Comparison of ENCODE assay signal across 1 cellular context in the genomic region with DNA sequence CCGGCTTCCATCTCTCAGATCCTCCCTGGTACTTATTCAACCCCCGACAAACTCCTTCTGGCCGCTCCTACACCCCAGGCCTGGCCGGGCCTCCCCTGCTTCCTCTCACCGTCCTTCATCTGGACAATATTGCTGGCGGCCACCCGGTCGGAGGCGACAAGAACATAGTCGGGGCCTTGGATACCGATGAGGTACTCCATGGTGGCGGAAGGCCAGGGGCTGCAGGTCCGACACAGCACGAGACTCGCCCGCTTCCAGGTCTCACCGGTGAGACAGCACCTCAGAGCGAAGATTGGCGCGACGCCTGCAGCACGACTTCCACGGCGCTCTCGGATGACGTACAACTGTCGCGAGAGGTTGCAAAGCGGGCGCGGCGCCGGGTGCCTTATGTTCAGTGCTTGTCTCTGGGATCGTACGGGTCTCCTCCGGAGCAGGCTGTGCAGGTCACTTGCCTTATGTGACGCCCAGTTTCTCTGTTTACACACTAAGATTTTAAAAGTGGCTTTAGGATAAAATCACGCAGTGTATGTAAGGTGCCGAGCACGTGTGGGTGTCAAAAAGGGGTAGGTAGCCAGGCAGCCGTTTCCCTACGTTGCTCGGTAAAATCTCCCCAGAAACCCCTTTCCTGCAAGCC.
TF ChIP-seq lines count a peak whose summit lies in the region.

A gene (minus strand): TSS at position 294 of the 634 bp plus-strand sequence. CDS start 94 bp downstream, at position 200.

TF ChIP-seq in HepG2, 621 proteins besides CTCF, POLR2A, EP300 and RAD21 (continued from another document and continues in another):
- TF ChIP-seq, protein P1, sequence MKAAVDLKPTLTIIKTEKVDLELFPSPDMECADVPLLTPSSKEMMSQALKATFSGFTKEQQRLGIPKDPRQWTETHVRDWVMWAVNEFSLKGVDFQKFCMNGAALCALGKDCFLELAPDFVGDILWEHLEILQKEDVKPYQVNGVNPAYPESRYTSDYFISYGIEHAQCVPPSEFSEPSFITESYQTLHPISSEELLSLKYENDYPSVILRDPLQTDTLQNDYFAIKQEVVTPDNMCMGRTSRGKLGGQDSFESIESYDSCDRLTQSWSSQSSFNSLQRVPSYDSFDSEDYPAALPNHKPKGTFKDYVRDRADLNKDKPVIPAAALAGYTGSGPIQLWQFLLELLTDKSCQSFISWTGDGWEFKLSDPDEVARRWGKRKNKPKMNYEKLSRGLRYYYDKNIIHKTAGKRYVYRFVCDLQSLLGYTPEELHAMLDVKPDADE (CRISPR knock-in tag; IDR thresholded peaks at IDR 0.05) = no peak
- TF ChIP-seq ZNF235 (CRISPR knock-in tag; IDR thresholded peaks at IDR 0.05; ENCODE audit: borderline replicate concordance) (no peak), ZNF501 (CRISPR knock-in tag; IDR thresholded peaks at IDR 0.05) (0 out of 2 replicates have a peak, but pooled peaks have one; percentile 28), CBFB (CRISPR knock-in tag; IDR thresholded peaks at IDR 0.05) (no peak), HNRNPH1 (optimal IDR thresholded peaks at IDR 0.05; ENCODE audit: low read depth, low read length) (no peak), ZFP1 (CRISPR knock-in tag; IDR thresholded peaks at IDR 0.05) (peak; percentile 31; the same call in 1 of the 2 replicates), SIN3A (IDR thresholded peaks at IDR 0.05; ENCODE audit: borderline replicate concordance, low read depth, low read length) (peak; percentile 96), ZNF160 (CRISPR knock-in tag; IDR thresholded peaks at IDR 0.05) (no peak), ZSCAN9 (CRISPR knock-in tag; IDR thresholded peaks at IDR 0.05; ENCODE audit: borderline replicate concordance) (peak; percentile 65; the same call in 1 of the 2 replicates), RXRA (CRISPR knock-in tag; IDR thresholded peaks at IDR 0.05) (no peak; the same call in 1 of the 2 replicates), ZBTB1 (CRISPR knock-in tag; IDR thresholded peaks at IDR 0.05; ENCODE audit: borderline replicate concordance) (no peak), ZNF34 (CRISPR knock-in tag; IDR thresholded peaks at IDR 0.05; ENCODE audit: borderline replicate concordance) (no peak), ZNF713 (CRISPR knock-in tag; IDR thresholded peaks at IDR 0.05) (0 out of 2 replicates have a peak, but pooled peaks have one; percentile 71), ZNF773 (CRISPR knock-in tag; IDR thresholded peaks at IDR 0.05; ENCODE audit: borderline replicate concordance) (no peak), ZNF335 (CRISPR knock-in tag; IDR thresholded peaks at IDR 0.05) (no peak; the same call in 1 of the 2 replicates), ZNF792 (CRISPR knock-in tag; IDR thresholded peaks at IDR 0.05) (0 out of 2 replicates have a peak, but pooled peaks have one; percentile 49), PLRG1 (conservative IDR thresholded peaks at IDR 0.05) (no peak), GTF2F1 (IDR thresholded peaks at IDR 0.05; ENCODE audit: low read length) (no peak), NONO (IDR thresholded peaks at IDR 0.05) (no peak), NONO (CRISPR knock-in tag; conservative IDR thresholded peaks at IDR 0.05) (peak; percentile 86), TBL1XR1 (IDR thresholded peaks at IDR 0.05; ENCODE audit: borderline replicate concordance, low read length, partially characterized antibody) (no peak), ZNF230 (CRISPR knock-in tag; IDR thresholded peaks at IDR 0.05) (0 out of 2 replicates have a peak, but pooled peaks have one; percentile 56), TEAD3 (CRISPR knock-in tag; optimal IDR thresholded peaks at IDR 0.05; ENCODE audit: borderline replicate concordance) (peak; percentile 64), GATAD2A (CRISPR knock-in tag; IDR thresholded peaks at IDR 0.05) (peak; percentile 62), NFYC (CRISPR knock-in tag; IDR thresholded peaks at IDR 0.05) (peak; percentile 37; the same call in 1 of the 2 replicates), NFE2L1 (CRISPR knock-in tag; IDR thresholded peaks at IDR 0.05; ENCODE audit: borderline replicate concordance) (peak; percentile 96), ZNF629 (CRISPR knock-in tag; conservative IDR thresholded peaks at IDR 0.05) (no peak), GATAD1 (CRISPR knock-in tag; IDR thresholded peaks at IDR 0.05) (peak; percentile 99), HOXA5 (CRISPR knock-in tag; IDR thresholded peaks at IDR 0.05) (peak; percentile 84), IRF2 (CRISPR knock-in tag; IDR thresholded peaks at IDR 0.05) (peak; percentile 96), ZNF567 (CRISPR knock-in tag; IDR thresholded peaks at IDR 0.05; ENCODE audit: borderline replicate concordance) (no peak), SP5 (CRISPR knock-in tag; IDR thresholded peaks at IDR 0.05; ENCODE audit: borderline replicate concordance, low read depth) (no peak)
- TF ChIP-seq, protein P2, sequence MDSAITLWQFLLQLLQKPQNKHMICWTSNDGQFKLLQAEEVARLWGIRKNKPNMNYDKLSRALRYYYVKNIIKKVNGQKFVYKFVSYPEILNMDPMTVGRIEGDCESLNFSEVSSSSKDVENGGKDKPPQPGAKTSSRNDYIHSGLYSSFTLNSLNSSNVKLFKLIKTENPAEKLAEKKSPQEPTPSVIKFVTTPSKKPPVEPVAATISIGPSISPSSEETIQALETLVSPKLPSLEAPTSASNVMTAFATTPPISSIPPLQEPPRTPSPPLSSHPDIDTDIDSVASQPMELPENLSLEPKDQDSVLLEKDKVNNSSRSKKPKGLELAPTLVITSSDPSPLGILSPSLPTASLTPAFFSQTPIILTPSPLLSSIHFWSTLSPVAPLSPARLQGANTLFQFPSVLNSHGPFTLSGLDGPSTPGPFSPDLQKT (CRISPR knock-in tag; IDR thresholded peaks at IDR 0.05; ENCODE audit: borderline replicate concordance) = no peak
- TF ChIP-seq, protein P3, sequence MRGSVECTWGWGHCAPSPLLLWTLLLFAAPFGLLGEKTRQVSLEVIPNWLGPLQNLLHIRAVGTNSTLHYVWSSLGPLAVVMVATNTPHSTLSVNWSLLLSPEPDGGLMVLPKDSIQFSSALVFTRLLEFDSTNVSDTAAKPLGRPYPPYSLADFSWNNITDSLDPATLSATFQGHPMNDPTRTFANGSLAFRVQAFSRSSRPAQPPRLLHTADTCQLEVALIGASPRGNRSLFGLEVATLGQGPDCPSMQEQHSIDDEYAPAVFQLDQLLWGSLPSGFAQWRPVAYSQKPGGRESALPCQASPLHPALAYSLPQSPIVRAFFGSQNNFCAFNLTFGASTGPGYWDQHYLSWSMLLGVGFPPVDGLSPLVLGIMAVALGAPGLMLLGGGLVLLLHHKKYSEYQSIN (CRISPR knock-in tag; IDR thresholded peaks at IDR 0.05; ENCODE audit: borderline replicate concordance) = no peak
- TF ChIP-seq, protein P4, sequence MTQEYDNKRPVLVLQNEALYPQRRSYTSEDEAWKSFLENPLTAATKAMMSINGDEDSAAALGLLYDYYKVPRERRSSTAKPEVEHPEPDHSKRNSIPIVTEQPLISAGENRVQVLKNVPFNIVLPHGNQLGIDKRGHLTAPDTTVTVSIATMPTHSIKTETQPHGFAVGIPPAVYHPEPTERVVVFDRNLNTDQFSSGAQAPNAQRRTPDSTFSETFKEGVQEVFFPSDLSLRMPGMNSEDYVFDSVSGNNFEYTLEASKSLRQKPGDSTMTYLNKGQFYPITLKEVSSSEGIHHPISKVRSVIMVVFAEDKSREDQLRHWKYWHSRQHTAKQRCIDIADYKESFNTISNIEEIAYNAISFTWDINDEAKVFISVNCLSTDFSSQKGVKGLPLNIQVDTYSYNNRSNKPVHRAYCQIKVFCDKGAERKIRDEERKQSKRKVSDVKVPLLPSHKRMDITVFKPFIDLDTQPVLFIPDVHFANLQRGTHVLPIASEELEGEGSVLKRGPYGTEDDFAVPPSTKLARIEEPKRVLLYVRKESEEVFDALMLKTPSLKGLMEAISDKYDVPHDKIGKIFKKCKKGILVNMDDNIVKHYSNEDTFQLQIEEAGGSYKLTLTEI (CRISPR knock-in tag; conservative IDR thresholded peaks at IDR 0.05) = no peak
- TF ChIP-seq, protein P5, sequence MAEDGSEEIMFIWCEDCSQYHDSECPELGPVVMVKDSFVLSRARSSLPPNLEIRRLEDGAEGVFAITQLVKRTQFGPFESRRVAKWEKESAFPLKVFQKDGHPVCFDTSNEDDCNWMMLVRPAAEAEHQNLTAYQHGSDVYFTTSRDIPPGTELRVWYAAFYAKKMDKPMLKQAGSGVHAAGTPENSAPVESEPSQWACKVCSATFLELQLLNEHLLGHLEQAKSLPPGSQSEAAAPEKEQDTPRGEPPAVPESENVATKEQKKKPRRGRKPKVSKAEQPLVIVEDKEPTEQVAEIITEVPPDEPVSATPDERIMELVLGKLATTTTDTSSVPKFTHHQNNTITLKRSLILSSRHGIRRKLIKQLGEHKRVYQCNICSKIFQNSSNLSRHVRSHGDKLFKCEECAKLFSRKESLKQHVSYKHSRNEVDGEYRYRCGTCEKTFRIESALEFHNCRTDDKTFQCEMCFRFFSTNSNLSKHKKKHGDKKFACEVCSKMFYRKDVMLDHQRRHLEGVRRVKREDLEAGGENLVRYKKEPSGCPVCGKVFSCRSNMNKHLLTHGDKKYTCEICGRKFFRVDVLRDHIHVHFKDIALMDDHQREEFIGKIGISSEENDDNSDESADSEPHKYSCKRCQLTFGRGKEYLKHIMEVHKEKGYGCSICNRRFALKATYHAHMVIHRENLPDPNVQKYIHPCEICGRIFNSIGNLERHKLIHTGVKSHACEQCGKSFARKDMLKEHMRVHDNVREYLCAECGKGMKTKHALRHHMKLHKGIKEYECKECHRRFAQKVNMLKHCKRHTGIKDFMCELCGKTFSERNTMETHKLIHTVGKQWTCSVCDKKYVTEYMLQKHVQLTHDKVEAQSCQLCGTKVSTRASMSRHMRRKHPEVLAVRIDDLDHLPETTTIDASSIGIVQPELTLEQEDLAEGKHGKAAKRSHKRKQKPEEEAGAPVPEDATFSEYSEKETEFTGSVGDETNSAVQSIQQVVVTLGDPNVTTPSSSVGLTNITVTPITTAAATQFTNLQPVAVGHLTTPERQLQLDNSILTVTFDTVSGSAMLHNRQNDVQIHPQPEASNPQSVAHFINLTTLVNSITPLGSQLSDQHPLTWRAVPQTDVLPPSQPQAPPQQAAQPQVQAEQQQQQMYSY (CRISPR knock-in tag; IDR thresholded peaks at IDR 0.05) = 0 out of 2 replicates have a peak, but pooled peaks have one; percentile 48
- TF ChIP-seq, protein P6, sequence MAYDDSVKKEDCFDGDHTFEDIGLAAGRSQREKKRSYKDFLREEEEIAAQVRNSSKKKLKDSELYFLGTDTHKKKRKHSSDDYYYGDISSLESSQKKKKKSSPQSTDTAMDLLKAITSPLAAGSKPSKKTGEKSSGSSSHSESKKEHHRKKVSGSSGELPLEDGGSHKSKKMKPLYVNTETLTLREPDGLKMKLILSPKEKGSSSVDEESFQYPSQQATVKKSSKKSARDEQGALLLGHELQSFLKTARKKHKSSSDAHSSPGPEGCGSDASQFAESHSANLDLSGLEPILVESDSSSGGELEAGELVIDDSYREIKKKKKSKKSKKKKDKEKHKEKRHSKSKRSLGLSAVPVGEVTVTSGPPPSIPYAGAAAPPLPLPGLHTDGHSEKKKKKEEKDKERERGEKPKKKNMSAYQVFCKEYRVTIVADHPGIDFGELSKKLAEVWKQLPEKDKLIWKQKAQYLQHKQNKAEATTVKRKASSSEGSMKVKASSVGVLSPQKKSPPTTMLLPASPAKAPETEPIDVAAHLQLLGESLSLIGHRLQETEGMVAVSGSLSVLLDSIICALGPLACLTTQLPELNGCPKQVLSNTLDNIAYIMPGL (CRISPR knock-in tag; IDR thresholded peaks at IDR 0.05; ENCODE audit: borderline replicate concordance in 1 of 2, low read depth in 1 of 2) = peak; percentile 75 to 87
- TF ChIP-seq, protein P7, sequence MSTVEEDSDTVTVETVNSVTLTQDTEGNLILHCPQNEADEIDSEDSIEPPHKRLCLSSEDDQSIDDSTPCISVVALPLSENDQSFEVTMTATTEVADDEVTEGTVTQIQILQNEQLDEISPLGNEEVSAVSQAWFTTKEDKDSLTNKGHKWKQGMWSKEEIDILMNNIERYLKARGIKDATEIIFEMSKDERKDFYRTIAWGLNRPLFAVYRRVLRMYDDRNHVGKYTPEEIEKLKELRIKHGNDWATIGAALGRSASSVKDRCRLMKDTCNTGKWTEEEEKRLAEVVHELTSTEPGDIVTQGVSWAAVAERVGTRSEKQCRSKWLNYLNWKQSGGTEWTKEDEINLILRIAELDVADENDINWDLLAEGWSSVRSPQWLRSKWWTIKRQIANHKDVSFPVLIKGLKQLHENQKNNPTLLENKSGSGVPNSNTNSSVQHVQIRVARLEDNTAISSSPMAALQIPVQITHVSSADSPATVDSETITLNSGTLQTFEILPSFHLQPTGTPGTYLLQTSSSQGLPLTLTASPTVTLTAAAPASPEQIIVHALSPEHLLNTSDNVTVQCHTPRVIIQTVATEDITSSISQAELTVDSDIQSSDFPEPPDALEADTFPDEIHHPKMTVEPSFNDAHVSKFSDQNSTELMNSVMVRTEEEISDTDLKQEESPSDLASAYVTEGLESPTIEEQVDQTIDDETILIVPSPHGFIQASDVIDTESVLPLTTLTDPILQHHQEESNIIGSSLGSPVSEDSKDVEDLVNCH (CRISPR knock-in tag; IDR thresholded peaks at IDR 0.05) = no peak
- TF ChIP-seq, protein P8, sequence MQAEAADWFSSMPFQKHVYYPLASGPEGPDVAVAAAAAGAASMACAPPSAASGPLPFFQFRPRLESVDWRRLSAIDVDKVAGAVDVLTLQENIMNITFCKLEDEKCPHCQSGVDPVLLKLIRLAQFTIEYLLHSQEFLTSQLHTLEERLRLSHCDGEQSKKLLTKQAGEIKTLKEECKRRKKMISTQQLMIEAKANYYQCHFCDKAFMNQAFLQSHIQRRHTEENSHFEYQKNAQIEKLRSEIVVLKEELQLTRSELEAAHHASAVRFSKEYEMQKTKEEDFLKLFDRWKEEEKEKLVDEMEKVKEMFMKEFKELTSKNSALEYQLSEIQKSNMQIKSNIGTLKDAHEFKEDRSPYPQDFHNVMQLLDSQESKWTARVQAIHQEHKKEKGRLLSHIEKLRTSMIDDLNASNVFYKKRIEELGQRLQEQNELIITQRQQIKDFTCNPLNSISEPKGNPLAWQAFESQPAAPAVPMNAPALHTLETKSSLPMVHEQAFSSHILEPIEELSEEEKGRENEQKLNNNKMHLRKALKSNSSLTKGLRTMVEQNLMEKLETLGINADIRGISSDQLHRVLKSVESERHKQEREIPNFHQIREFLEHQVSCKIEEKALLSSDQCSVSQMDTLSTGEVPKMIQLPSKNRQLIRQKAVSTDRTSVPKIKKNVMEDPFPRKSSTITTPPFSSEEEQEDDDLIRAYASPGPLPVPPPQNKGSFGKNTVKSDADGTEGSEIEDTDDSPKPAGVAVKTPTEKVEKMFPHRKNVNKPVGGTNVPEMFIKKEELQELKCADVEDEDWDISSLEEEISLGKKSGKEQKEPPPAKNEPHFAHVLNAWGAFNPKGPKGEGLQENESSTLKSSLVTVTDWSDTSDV (CRISPR knock-in tag; IDR thresholded peaks at IDR 0.05) = 0 out of 2 replicates have a peak, but pooled peaks have one; percentile 33
- TF ChIP-seq, protein P9, sequence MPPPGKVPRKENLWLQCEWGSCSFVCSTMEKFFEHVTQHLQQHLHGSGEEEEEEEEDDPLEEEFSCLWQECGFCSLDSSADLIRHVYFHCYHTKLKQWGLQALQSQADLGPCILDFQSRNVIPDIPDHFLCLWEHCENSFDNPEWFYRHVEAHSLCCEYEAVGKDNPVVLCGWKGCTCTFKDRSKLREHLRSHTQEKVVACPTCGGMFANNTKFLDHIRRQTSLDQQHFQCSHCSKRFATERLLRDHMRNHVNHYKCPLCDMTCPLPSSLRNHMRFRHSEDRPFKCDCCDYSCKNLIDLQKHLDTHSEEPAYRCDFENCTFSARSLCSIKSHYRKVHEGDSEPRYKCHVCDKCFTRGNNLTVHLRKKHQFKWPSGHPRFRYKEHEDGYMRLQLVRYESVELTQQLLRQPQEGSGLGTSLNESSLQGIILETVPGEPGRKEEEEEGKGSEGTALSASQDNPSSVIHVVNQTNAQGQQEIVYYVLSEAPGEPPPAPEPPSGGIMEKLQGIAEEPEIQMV (CRISPR knock-in tag; IDR thresholded peaks at IDR 0.05; ENCODE audit: low read depth) = 0 out of 2 replicates have a peak, but pooled peaks have one; percentile 33
- TF ChIP-seq, protein P10, sequence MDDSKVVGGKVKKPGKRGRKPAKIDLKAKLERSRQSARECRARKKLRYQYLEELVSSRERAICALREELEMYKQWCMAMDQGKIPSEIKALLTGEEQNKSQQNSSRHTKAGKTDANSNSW (CRISPR knock-in tag; IDR thresholded peaks at IDR 0.05; ENCODE audit: borderline replicate concordance) = no peak
